In the genomic region with DNA sequence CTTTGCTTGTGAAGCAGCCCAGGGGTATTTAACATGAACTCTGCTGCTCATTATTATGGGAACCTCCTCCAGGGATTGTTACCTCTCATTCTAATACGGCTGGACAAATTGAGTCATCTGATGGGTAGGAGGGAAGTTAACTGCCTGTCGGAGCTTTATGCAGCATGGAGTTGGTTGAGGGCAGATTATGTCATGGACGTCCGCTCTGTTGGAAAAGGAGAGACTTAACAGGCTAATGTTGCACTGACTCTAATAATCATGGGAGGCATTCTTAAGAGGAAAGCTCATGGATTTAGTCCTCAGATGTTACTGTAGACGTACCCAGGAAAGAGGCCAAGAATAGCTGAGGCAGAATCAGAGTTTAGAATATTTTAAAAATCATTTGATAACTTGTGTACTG, we compare ENCODE assay signal across 23 cellular contexts. TPM values are rescaled to one million over a fixed set of nuclear protein-coding genes. Genes with fewer than 3 reads are reported as not detected.
DNase-seq lines count a peak whose midpoint lies in the region; ATAC-seq and TF ChIP-seq lines count a peak whose summit lies in the region.
"Had no signal": no experiment of that assay in that cellular context is flagged by ENCODE, and none has a peak within 500 bp of the region (broad histone marks: within the 10 kb centered on the region; RNA-seq: fewer than 3 reads in every experiment).

No MANE protein-coding gene starts in this region.

- DNase-seq in AG04450 (ENCODE audit: low read depth, low spot score) (peak; percentile 16), HFFc6 (peak; percentile 15), chondrocyte (ENCODE audit: low spot score) (no peak), GM19238 (ENCODE audit: insufficient read length, low spot score) (no peak), HK-2 (ENCODE audit: unreplicated experiment) (no peak)
- DNase-seq: activated CD4-positive, alpha-beta T cell treated with anti-CD3 and anti-CD28 coated beads for 48 hours; activated naive CD4-positive, alpha-beta T cell treated with anti-CD3 and anti-CD28 coated beads, Interleukin-2, amount 10 ng/mL, durations not matched to agents 7 days and 5 days; activated T-cell treated with anti-CD3 and anti-CD28 coated beads, Interleukin-2, amount 50 U/mL, for 72 hours; anterior cingulate cortex; C1 segment of cervical spinal cord; effector CD4-positive, alpha-beta T cell; erythroblast; gastrocnemius medialis; lower lobe of right lung; NCI-H2029 treated with DMSO at 0.1 percent for 48 hours; NCI-H345; NCI-H82; RPMI8226 had no signal

- peaks cover 15% of the 10 kb centered on the region for H3K4me1 Mint-ChIP-seq in HFFc6 (ENCODE audit: low read depth)
- H3K4me1 Mint-ChIP-seq in chondrocyte (ENCODE audit: low read depth), result peaks cover 16% of the 10 kb centered on the region
- H3K4me1 Mint-ChIP-seq: activated naive CD4-positive, alpha-beta T cell treated with anti-CD3 and anti-CD28 coated beads, Interleukin-2, amount 10 ng/mL, durations not matched to agents 7 days and 5 days had no signal

- ATAC-seq in GM19455 (IDR thresholded peaks at IDR 0.05; ENCODE audit: unreplicated experiment), result no peak
- no peak for ATAC-seq in HG02973 (IDR thresholded peaks at IDR 0.05; ENCODE audit: unreplicated experiment)
- ATAC-seq: activated T-cell treated with anti-CD3 and anti-CD28 coated beads, Interleukin-2, amount 50 U/mL, for 72 hours; gastrocnemius medialis; lower lobe of right lung had no signal

- WGBS in mesodermal cell (ENCODE audit: insufficient coverage in 2 of 2), 2 experiments, result 90 to 100% methylated on average over 3 to 4 of the region's 5 CpGs

- H3K9me3 ChIP-seq in AG04450 (ENCODE audit: control insufficient read depth, insufficient read depth, low read length) (no peaks in the 10 kb centered on the region), mesodermal cell (ENCODE audit: control insufficient read depth, low read length) (no peaks in the 10 kb centered on the region)
- H3K9me3 ChIP-seq: gastrocnemius medialis, lower lobe of right lung, suprapubic skin had no signal

- peak overlapping the region; percentile 54 for H3K27ac Mint-ChIP-seq in HFFc6
- peak overlapping the region; percentile 33 for H3K27ac Mint-ChIP-seq in chondrocyte (ENCODE audit: unreplicated experiment)
- H3K27ac Mint-ChIP-seq: activated naive CD4-positive, alpha-beta T cell treated with anti-CD3 and anti-CD28 coated beads, Interleukin-2, amount 10 ng/mL, durations not matched to agents 7 days and 5 days; activated T-cell treated with anti-CD3 and anti-CD28 coated beads, Interleukin-2, amount 50 U/mL, for 72 hours had no signal

- H3K36me3 Mint-ChIP-seq in HFFc6 (ENCODE audit: low read depth) (peaks cover 46% of the 10 kb centered on the region), chondrocyte (ENCODE audit: low read depth) (peaks cover 40% of the 10 kb centered on the region)

- no peaks in the 10 kb centered on the region for H3K27me3 ChIP-seq in AG04450 (ENCODE audit: control insufficient read depth, insufficient read depth, low read length)
- H3K27me3 ChIP-seq: gastrocnemius medialis, suprapubic skin had no signal

- no peak for TF ChIP-seq CTCF in AG04450 (IDR thresholded peaks at IDR 0.05; ENCODE audit: low read depth, low read length)
- no peak for TF ChIP-seq CTCF in HFFc6 (IDR thresholded peaks at IDR 0.05)
- no peak for TF ChIP-seq CTCF in chondrocyte (IDR thresholded peaks at IDR 0.05)

- H3K4me3 Mint-ChIP-seq in HFFc6 (no peak overlapping the region), chondrocyte (ENCODE audit: unreplicated experiment) (no peak overlapping the region)
- H3K4me3 Mint-ChIP-seq: activated naive CD4-positive, alpha-beta T cell treated with anti-CD3 and anti-CD28 coated beads, Interleukin-2, amount 10 ng/mL, durations not matched to agents 7 days and 5 days; activated T-cell treated with anti-CD3 and anti-CD28 coated beads, Interleukin-2, amount 50 U/mL, for 72 hours had no signal

- no peaks in the 10 kb centered on the region for H3K9me3 Mint-ChIP-seq in HFFc6
- no peaks in the 10 kb centered on the region for H3K9me3 Mint-ChIP-seq in chondrocyte (ENCODE audit: low read depth)
- H3K9me3 Mint-ChIP-seq: activated naive CD4-positive, alpha-beta T cell treated with anti-CD3 and anti-CD28 coated beads, Interleukin-2, amount 10 ng/mL, durations not matched to agents 7 days and 5 days; activated T-cell treated with anti-CD3 and anti-CD28 coated beads, Interleukin-2, amount 50 U/mL, for 72 hours had no signal

- no peak overlapping the region for H3K4me3 ChIP-seq in AG04450 (ENCODE audit: low read depth, low read length)
- H3K4me3 ChIP-seq in mesodermal cell (ENCODE audit: extremely low read depth, insufficient read depth, low read length, poor library complexity, severe bottlenecking), result no peak overlapping the region
- H3K4me3 ChIP-seq: gastrocnemius medialis, lower lobe of right lung, SK-N-MC, suprapubic skin had no signal

- peaks cover 88% of the 10 kb centered on the region for H3K36me3 ChIP-seq in mesodermal cell (ENCODE audit: control insufficient read depth, insufficient read depth, low read length)

- CTCF ChIA-PET in AG04450 (lab: Charles Lee), result no interaction called here

- no peak overlapping the region for H3K27ac ChIP-seq in AG04450 (ENCODE audit: low read depth, low read length)
- H3K27ac ChIP-seq in mesodermal cell (ENCODE audit: low read depth, low read length, severe bottlenecking), result peak overlapping the region; percentile 4
- H3K27ac ChIP-seq: gastrocnemius medialis, lower lobe of right lung, SK-N-MC, suprapubic skin had no signal

- H3K27me3 Mint-ChIP-seq in HFFc6 (ENCODE audit: insufficient read depth) (no peaks in the 10 kb centered on the region), chondrocyte (ENCODE audit: low read depth) (no peaks in the 10 kb centered on the region)
- H3K27me3 Mint-ChIP-seq: activated naive CD4-positive, alpha-beta T cell treated with anti-CD3 and anti-CD28 coated beads, Interleukin-2, amount 10 ng/mL, durations not matched to agents 7 days and 5 days had no signal

- POLR2A ChIA-PET in AG04450 (lab: Yijun Ruan, JAX), result interaction anchor here (0.6 kb wide), 1 partner anchor 75 kb away, joined by 4 read pairs; no protein-coding TSS in a partner anchor

- no peaks in the 10 kb centered on the region for H3K4me1 ChIP-seq in mesodermal cell (ENCODE audit: control insufficient read depth, insufficient read depth, low read length, poor library complexity, severe bottlenecking)
- H3K4me1 ChIP-seq: gastrocnemius medialis, lower lobe of right lung had no signal

RNA-seq across cellular contexts. Expression of a gene that starts 9.9 kb away (rescaled TPM):
- 49.8 and 54.0 TPM in 2 replicates for polyA plus RNA-seq in AG04450 (2011; rRNA removed)
- 15.4 and 18.3 TPM in 2 replicates for polyA minus RNA-seq in AG04450 (2011; rRNA and poly(A)+ RNA removed)
- total RNA-seq in HFFc6 (2021; fragmentation: NEBNext Ultra II Directional; extraction: Animal tissue kit (Norgen Biotek cat#: 25700)), result 10 to 100 TPM; 56.5 to 63.4 (median 60.6) TPM
- total RNA-seq in chondrocyte, result 25.1 to 59.8 TPM (median 27.8 TPM) in 3 replicates
- 23.1 TPM for polyA plus RNA-seq in mesodermal cell (2013, experiment 1 of 2)
- 20.9 TPM for polyA plus RNA-seq in mesodermal cell (2013, experiment 2 of 2)

RNA-seq across cellular contexts. Expression of a gene that starts 37.1 kb away (rescaled TPM):
- polyA plus RNA-seq in AG04450 (2011; rRNA removed), result 101 and 105 TPM in 2 replicates
- 198 and 209 TPM in 2 replicates for polyA minus RNA-seq in AG04450 (2011; rRNA and poly(A)+ RNA removed)
- total RNA-seq in HFFc6 (2021; fragmentation: NEBNext Ultra II Directional; extraction: Animal tissue kit (Norgen Biotek cat#: 25700)), result 100 to 1,000 TPM; 145 to 203 (median 158) TPM
- total RNA-seq in chondrocyte, result 136 to 138 TPM (median 136 TPM) in 3 replicates
- polyA plus RNA-seq in mesodermal cell (2013, experiment 1 of 2), result 119 TPM
- 116 TPM for polyA plus RNA-seq in mesodermal cell (2013, experiment 2 of 2)

RNA-seq across cellular contexts. Expression of a gene that starts 42.3 kb away (rescaled TPM):
- polyA plus RNA-seq in AG04450 (2011; rRNA removed), result 36.2 and 47.1 TPM in 2 replicates
- polyA minus RNA-seq in AG04450 (2011; rRNA and poly(A)+ RNA removed), result 11.9 and 15.8 TPM in 2 replicates
- total RNA-seq in HFFc6 (2021; fragmentation: NEBNext Ultra II Directional; extraction: Animal tissue kit (Norgen Biotek cat#: 25700)), result 10 to 100 TPM; 26.0 to 30.7 (median 27.4) TPM
- 16.2 to 22.9 TPM (median 19.8 TPM) in 3 replicates for total RNA-seq in chondrocyte
- polyA plus RNA-seq in mesodermal cell (2013, experiment 1 of 2), result 54.7 TPM
- 54.7 TPM for polyA plus RNA-seq in mesodermal cell (2013, experiment 2 of 2)

Comparison
In these comparisons a context has a peak if more than half of its experiments do, and no peak if none do; other contexts are left out.
1. DNase-seq: peak in AG04450 (single experiment) and HFFc6 (single experiment); none in chondrocyte (single experiment), GM19238 (single experiment) and HK-2 (single experiment).